ENCODE assay signal across 34 cellular contexts in the genomic region with DNA sequence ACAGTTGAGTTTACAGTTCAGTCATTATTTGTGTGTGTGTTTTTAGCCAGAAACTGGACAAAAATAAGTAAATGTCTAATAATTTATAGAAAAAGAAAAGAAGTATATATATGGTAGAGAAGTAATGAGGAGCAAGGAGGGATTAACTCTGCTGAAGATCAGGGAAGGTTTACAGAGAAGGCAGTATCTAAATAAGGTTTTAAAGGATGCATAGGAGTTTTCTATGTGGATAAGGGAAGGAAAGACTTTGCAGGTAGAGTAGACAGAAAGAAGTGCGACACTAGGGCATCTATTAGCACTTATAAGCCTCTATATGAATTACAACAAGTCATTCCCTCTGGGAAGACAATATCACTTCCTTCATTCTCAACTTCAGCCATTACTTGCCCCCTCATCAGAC. TPM values are rescaled to one million over a fixed set of nuclear protein-coding genes. Genes with fewer than 3 reads are reported as not detected.
"Had no signal": no experiment of that assay in that cellular context is flagged by ENCODE, and none has a peak within 500 bp of the region (broad histone marks: within the 10 kb centered on the region; RNA-seq: fewer than 3 reads in every experiment).

No MANE protein-coding gene starts in this region.

- H3K9ac ChIP-seq: KMS-11 had no signal

- H3K4me2 ChIP-seq: KMS-11 had no signal

- H3K9me3 ChIP-seq: MG63 had no signal

- H3K4me3 ChIP-seq: MG63 had no signal

- H3K36me3 ChIP-seq: MG63 had no signal

- DNase-seq: Karpas-422, Kasumi-1, MG63, MM.1S, MV-4-11, NCI-H1048, NCI-H1092, NCI-H1092 treated with DMSO at 0.1 percent for 48 hours, NCI-H1105, NCI-H1105 treated with DMSO at 0.1 percent for 48 hours, NCI-H1417, NCI-H1417 treated with DMSO at 0.1 percent for 48 hours, NCI-H1436, NCI-H1436 treated with DMSO at 0.1 percent for 48 hours, NCI-H146, NCI-H1694, NCI-H1694 treated with DMSO at 0.1 percent for 48 hours, NCI-H187, NCI-H187 treated with DMSO at 0.1 percent for 48 hours, NCI-H1930, NCI-H2029, NCI-H2029 treated with DMSO at 0.1 percent for 48 hours, NCI-H2081 treated with DMSO at 0.1 percent for 48 hours, NCI-H2107, NCI-H2171, NCI-H2171 treated with DMSO at 0.1 percent for 48 hours, NCI-H2227 treated with DMSO at 0.1 percent for 48 hours, NCI-H226, NCI-H446, NCI-H446 treated with DMSO at 0.1 percent for 48 hours, NCI-H510A had no signal

- H3K27ac ChIP-seq: KMS-11 had no signal

- H3K27me3 ChIP-seq: MG63 had no signal

RNA-seq across cellular contexts. Expression of a gene that starts 34.3 kb away (rescaled TPM):
- total RNA-seq: M059J, NCI-H460 had no signal
